Comparison of ENCODE assay signal across 14 cellular contexts in the genomic region with DNA sequence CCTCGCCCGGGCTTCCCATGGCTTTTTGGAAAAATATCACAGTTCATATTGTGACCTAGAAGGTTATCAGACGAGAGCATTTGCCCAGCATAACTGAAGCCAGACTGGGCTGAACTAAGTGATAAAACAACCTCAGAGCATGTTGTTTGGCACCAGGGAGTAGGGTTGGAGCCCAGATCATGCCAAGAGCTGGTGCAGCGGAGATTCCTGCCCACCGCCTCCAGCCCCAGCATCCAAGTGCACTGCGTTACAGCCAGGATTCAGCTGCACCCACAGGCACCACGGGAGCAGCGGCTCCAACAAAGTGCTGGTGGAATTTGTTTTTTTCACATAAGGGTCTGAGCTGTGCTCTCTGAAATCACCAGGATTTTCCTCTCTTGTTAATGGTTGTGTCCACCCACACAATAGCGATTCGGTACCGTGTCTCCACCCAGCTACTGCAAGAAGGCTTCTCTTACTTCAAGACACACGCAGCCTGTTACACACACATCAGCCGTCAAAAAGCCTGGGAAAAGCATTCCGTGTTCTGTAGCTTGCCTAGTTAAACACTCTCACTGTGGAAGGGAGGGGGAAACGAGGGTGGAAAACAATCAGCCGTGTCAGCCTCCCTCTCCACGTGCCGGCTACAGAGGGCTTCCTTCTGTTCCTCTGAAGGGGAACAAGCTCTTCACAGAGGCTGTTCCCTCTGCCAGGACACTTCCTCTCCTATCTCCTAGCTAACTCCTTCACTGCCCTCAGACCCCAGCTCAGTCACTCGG.
DNase-seq lines count a peak whose midpoint lies in the region; ATAC-seq, FAIRE-seq and TF ChIP-seq lines count a peak whose summit lies in the region.
"Had no signal": no experiment of that assay in that cellular context is flagged by ENCODE, and none has a peak within 500 bp of the region (broad histone marks: within the 10 kb centered on the region; RNA-seq: fewer than 3 reads in every experiment).

No MANE protein-coding gene starts in this region.

- H3K79me2 ChIP-seq in SK-N-SH (ENCODE audit: insufficient read depth): no peaks in the 10 kb centered on the region

- H3F3A ChIP-seq in SK-N-SH (replicated peaks; ENCODE audit: insufficient read depth): no peaks in the 10 kb centered on the region

- TF ChIP-seq CTCF in kidney (IDR thresholded peaks at IDR 0.05; ENCODE audit: borderline replicate concordance, extremely low read depth, insufficient read depth) (no peak), SK-N-SH (IDR thresholded peaks at IDR 0.05) (no peak)

- H3K9me3 ChIP-seq in kidney (ENCODE audit: control insufficient read depth in 1 of 2, low read length in 2 of 2) (no peaks in the 10 kb centered on the region), SK-N-SH (no peaks in the 10 kb centered on the region)

- FAIRE-seq in kidney (lab: Jason Lieb, UNC): no peak

- H3K9ac ChIP-seq in kidney (ENCODE audit: low read length in 2 of 2) (no peak overlapping the region), SK-N-SH (no peak overlapping the region)

- H4K20me1 ChIP-seq in SK-N-SH (ENCODE audit: insufficient read depth): no peaks in the 10 kb centered on the region

- H3K27me3 ChIP-seq in SK-N-SH (ENCODE audit: insufficient read depth): peaks cover 98% of the 10 kb centered on the region

- H2AFZ ChIP-seq in SK-N-SH (ENCODE audit: low read depth): no peak overlapping the region

- peaks cover 40% of the 10 kb centered on the region for H3K27me3 Mint-ChIP-seq in dendritic cell treated with granulocyte-macrophage colony-stimulating factor and Interleukin-4, amounts not matched to agents 40 ng/mL and 50 ng/mL, for 4 days

- peak overlapping the region; percentile 54 for H3K27ac Mint-ChIP-seq in dendritic cell treated with granulocyte-macrophage colony-stimulating factor and Interleukin-4, amounts not matched to agents 40 ng/mL and 50 ng/mL, for 4 days

- H3K4me3 ChIP-seq in kidney (ENCODE audit: low read length in 2 of 2) (no peak overlapping the region), SK-N-SH (ENCODE audit: low read depth in 2 of 2, low read length in 1 of 2) (no peak overlapping the region)

- no peak for ATAC-seq in HG02885 (IDR thresholded peaks at IDR 0.05; ENCODE audit: poor library complexity, unreplicated experiment)
- ATAC-seq: left colon had no signal

- no peak for TF ChIP-seq EP300 in SK-N-SH (IDR thresholded peaks at IDR 0.05; ENCODE audit: borderline replicate concordance in 1 of 2, low read depth in 1 of 2, low read length in 1 of 2)

- H3K9me3 Mint-ChIP-seq in dendritic cell treated with granulocyte-macrophage colony-stimulating factor and Interleukin-4, amounts not matched to agents 40 ng/mL and 50 ng/mL, for 4 days: no peaks in the 10 kb centered on the region

- H3K27ac ChIP-seq in kidney (ENCODE audit: low read depth in 2 of 2, low read length in 2 of 2) (no peak overlapping the region), SK-N-SH (ENCODE audit: low read depth in 2 of 2, low read length in 1 of 2) (no peak overlapping the region)
- H3K27ac ChIP-seq: 22Rv1 had no signal

- H3K36me3 ChIP-seq in kidney (ENCODE audit: control insufficient read depth in 1 of 2, insufficient read depth in 2 of 2, low read length in 2 of 2) (no peaks in the 10 kb centered on the region), SK-N-SH (replicated peaks in 1 of 2; ENCODE audit: control insufficient read depth in 1 of 2, insufficient read depth in 2 of 2, low read length in 1 of 2) (no peaks in the 10 kb centered on the region)

- TF ChIP-seq RAD21 in SK-N-SH (IDR thresholded peaks at IDR 0.05; ENCODE audit: low read length): no peak

- CTCF ChIA-PET in SK-N-SH (lab: Yijun Ruan, JAX): interaction anchor here (1.0 to 1.2 kb wide), 2 partner anchors 19 to 526 kb away, joined by 3 to 4 read pairs; no protein-coding TSS in a partner anchor

- no peaks in the 10 kb centered on the region for H3K9me2 ChIP-seq in SK-N-SH

- intact Hi-C loops in dendritic cell treated with granulocyte-macrophage colony-stimulating factor and Interleukin-4, amounts not matched to agents 40 ng/mL and 50 ng/mL, for 4 days (cut with micrococcal nuclease): no loop called here
- intact Hi-C loops in kidney (cut with DNase I): no loop called here

- no peak overlapping the region for H3K4me2 ChIP-seq in SK-N-SH

- H3K4me1 ChIP-seq in kidney (ENCODE audit: control insufficient read depth in 1 of 2, insufficient read depth in 1 of 2, low read depth in 1 of 2, low read length in 2 of 2) (no peaks in the 10 kb centered on the region), SK-N-SH (ENCODE audit: control insufficient read depth in 1 of 2, insufficient read depth in 2 of 2, low read depth in 1 of 2, low read length in 1 of 2) (no peaks in the 10 kb centered on the region)

- POLR2A ChIA-PET in SK-N-SH (lab: Yijun Ruan, JAX): no interaction called here

- peaks cover 38% of the 10 kb centered on the region for H3K4me1 Mint-ChIP-seq in dendritic cell treated with granulocyte-macrophage colony-stimulating factor and Interleukin-4, amounts not matched to agents 40 ng/mL and 50 ng/mL, for 4 days (ENCODE audit: low read depth)

- H3K4me3 Mint-ChIP-seq in dendritic cell treated with granulocyte-macrophage colony-stimulating factor and Interleukin-4, amounts not matched to agents 40 ng/mL and 50 ng/mL, for 4 days: peak overlapping the region; percentile 23

- 9% methylated on average over 17 of the region's 19 CpGs for WGBS in SK-N-SH (ENCODE audit: low lambda C conversion rate)

- DNase-seq in NCI-H1092 treated with DMSO at 0.1 percent for 48 hours (lab: John Stamatoyannopoulos, UW) (peak; percentile 33), NCI-H1092 (lab: John Stamatoyannopoulos, UW) (no peak), kidney (peak; percentile 57), superior temporal gyrus (ENCODE audit: extremely low spot score) (peak; percentile 31), SK-N-SH (no peak), SKM-1 treated with dmso at 0.1 percent for 144 hours (lab: John Stamatoyannopoulos, UW; ENCODE audit: unreplicated experiment) (no peak)
- DNase-seq: activated CD4-positive, alpha-beta T cell treated with anti-CD3 and anti-CD28 coated beads for 1 hour; DMS79; left colon; occipital lobe; stimulated activated CD4-positive, alpha-beta T cell treated with anti-CD3 and anti-CD28 coated beads, Interleukin-4, amount 100 ng/mL, for 4 hours had no signal

- H3K36me3 Mint-ChIP-seq in dendritic cell treated with granulocyte-macrophage colony-stimulating factor and Interleukin-4, amounts not matched to agents 40 ng/mL and 50 ng/mL, for 4 days (ENCODE audit: low read depth): no peaks in the 10 kb centered on the region

TF ChIP-seq in SK-N-SH, 30 proteins besides CTCF, POLR2A, EP300 and RAD21:
- TF ChIP-seq TEAD4 (IDR thresholded peaks at IDR 0.05; ENCODE audit: borderline replicate concordance, insufficient read depth) (no peak), USF2 (IDR thresholded peaks at IDR 0.05; ENCODE audit: borderline replicate concordance, low read depth, low read length) (no peak), POLR2AphosphoS5 (IDR thresholded peaks at IDR 0.05; ENCODE audit: low read depth, low read length) (no peak), JUND (IDR thresholded peaks at IDR 0.05) (no peak), NRF1 (IDR thresholded peaks at IDR 0.05; ENCODE audit: low read depth, low read length) (no peak), MAX (IDR thresholded peaks at IDR 0.05; ENCODE audit: low read depth) (no peak), CHD2 (IDR thresholded peaks at IDR 0.05; ENCODE audit: low read length, partially characterized antibody) (no peak), YY1 (IDR thresholded peaks at IDR 0.05; ENCODE audit: low read depth) (no peak), TCF12 (IDR thresholded peaks at IDR 0.05) (no peak), MEF2A (IDR thresholded peaks at IDR 0.05; ENCODE audit: borderline replicate concordance, low read depth) (no peak), SIN3A (IDR thresholded peaks at IDR 0.05; ENCODE audit: borderline replicate concordance, low read depth, low read length) (no peak), RFX5 (IDR thresholded peaks at IDR 0.05; ENCODE audit: low read length) (no peak), FOSL2 (IDR thresholded peaks at IDR 0.05; ENCODE audit: borderline replicate concordance, low read depth) (no peak), MXI1 (IDR thresholded peaks at IDR 0.05; ENCODE audit: low read depth, low read length) (no peak), RCOR1 (IDR thresholded peaks at IDR 0.05; ENCODE audit: low read length) (no peak)
- TF ChIP-seq, protein P1, sequence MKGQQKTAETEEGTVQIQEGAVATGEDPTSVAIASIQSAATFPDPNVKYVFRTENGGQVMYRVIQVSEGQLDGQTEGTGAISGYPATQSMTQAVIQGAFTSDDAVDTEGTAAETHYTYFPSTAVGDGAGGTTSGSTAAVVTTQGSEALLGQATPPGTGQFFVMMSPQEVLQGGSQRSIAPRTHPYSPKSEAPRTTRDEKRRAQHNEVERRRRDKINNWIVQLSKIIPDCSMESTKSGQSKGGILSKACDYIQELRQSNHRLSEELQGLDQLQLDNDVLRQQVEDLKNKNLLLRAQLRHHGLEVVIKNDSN (IDR thresholded peaks at IDR 0.05; ENCODE audit: borderline replicate concordance, low read depth): no peak

Comparison
In these comparisons a context has a peak if more than half of its experiments do, and no peak if none do; other contexts are left out.
1. DNase-seq: peak in NCI-H1092 treated with DMSO at 0.1 percent for 48 hours (single experiment), kidney (single experiment) and superior temporal gyrus (single experiment); none in NCI-H1092 (single experiment), SK-N-SH (single experiment) and SKM-1 treated with dmso at 0.1 percent for 144 hours (single experiment).